ENCODE assay signal across 24 cellular contexts in the genomic region with DNA sequence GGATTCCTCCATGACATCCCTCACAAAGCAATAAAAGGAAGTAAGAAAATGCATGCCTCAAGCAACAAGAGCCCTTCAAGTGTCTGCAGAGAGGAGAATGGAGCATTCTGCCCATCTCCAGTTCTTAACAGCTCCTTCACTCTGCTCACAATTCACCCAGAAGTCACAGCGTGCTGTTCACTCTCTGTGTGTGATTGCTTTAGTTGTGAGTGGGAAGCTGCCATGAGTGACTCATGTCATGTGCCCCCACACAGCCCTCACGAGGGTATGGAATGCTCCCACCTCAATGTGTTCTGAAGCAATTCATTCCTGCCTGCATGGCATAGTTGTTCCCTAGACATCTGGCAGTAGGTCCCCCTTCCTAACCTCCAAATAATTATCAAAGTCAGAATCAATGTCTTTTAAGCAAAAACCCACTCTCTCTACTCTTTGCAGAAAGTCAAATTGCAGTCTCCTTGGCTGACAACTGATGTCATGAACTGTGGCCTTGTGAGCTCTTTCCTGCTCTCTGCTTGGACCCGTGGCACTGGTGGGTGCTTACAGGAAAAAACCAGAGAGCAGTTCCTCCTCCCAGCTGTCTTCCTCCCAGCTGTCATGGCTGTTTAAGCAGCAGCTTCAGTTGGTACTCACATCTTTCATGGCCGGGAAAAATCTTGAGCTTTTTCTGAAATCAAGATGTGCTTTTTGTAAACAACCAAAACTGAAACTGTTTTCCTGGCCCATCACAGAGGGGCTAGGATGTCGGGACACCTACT.
DNase-seq lines count a peak whose midpoint lies in the region; ATAC-seq and TF ChIP-seq lines count a peak whose summit lies in the region.
"Had no signal": no experiment of that assay in that cellular context is flagged by ENCODE, and none has a peak within 500 bp of the region (broad histone marks: within the 10 kb centered on the region; RNA-seq: fewer than 3 reads in every experiment).

No MANE protein-coding gene starts in this region.

- POLR2A ChIA-PET in naive thymus-derived CD8-positive, alpha-beta T cell (lab: Charles Lee), result interaction anchor here (1.5 kb wide), 1 partner anchor 15 kb away, joined by 4 read pairs; no protein-coding TSS in a partner anchor

- H3K9me3 Mint-ChIP-seq in stimulated activated naive CD8-positive, alpha-beta T cell treated with anti-CD3 and anti-CD28 coated beads, Interleukin-15, amount 100 ng/mL, for 72 hours, result no peaks in the 10 kb centered on the region
- peaks cover under 1% of the 10 kb centered on the region for H3K9me3 Mint-ChIP-seq in nephron
- H3K9me3 Mint-ChIP-seq in naive thymus-derived CD8-positive, alpha-beta T cell, result no peaks in the 10 kb centered on the region
- H3K9me3 Mint-ChIP-seq: CD8-positive, alpha-beta T cell; stimulated activated naive CD8-positive, alpha-beta T cell treated with anti-CD3 and anti-CD28 coated beads, Interleukin-15, Interleukin-2, amounts not matched to agents 100 ng/mL and 50 ng/mL, for 24 hours had no signal

- no peak overlapping the region for H3K4me3 Mint-ChIP-seq in stimulated activated naive CD8-positive, alpha-beta T cell treated with anti-CD3 and anti-CD28 coated beads, Interleukin-15, amount 100 ng/mL, for 72 hours
- no peak overlapping the region for H3K4me3 Mint-ChIP-seq in nephron
- no peak overlapping the region for H3K4me3 Mint-ChIP-seq in naive thymus-derived CD8-positive, alpha-beta T cell
- H3K4me3 Mint-ChIP-seq: activated CD8-positive, alpha-beta memory T cell treated with anti-CD3 and anti-CD28 coated beads, Interleukin-2, amount 10 ng/mL, durations not matched to agents 7 days and 5 days; CD8-positive, alpha-beta T cell; stimulated activated naive CD8-positive, alpha-beta T cell treated with anti-CD3 and anti-CD28 coated beads, Interleukin-15, Interleukin-2, amounts not matched to agents 100 ng/mL and 50 ng/mL, for 24 hours had no signal

- no peak for TF ChIP-seq CTCF in nephron (IDR thresholded peaks at IDR 0.05; ENCODE audit: unreplicated experiment in 3 of 3)
- no peak for TF ChIP-seq CTCF in mammary epithelial cell (conservative IDR thresholded peaks at IDR 0.05 in 1 of 2, IDR thresholded peaks at IDR 0.05 in 1 of 2; ENCODE audit: extremely low read depth in 1 of 2, insufficient read depth in 1 of 2, low read depth in 1 of 2, low read length in 2 of 2)

- dilution Hi-C loops in mammary epithelial cell (cut with HindIII; ENCODE audit: low sequenced_read_pairs), result no loop called here

- no TSS peak for BruUV-seq in mammary epithelial cell (replicated peaks; lab: Mats Ljungman, UMichigan)

- no peaks in the 10 kb centered on the region for H4K20me1 ChIP-seq in mammary epithelial cell (ENCODE audit: insufficient read depth, low read length)

- no peak overlapping the region for H3K4me3 ChIP-seq in mammary epithelial cell (replicated peaks in 1 of 3; ENCODE audit: insufficient read depth in 1 of 3, low read depth in 2 of 3, low read length in 3 of 3)
- H3K4me3 ChIP-seq: body of pancreas, HAP-1, psoas muscle, transverse colon had no signal

- H3K9me3 ChIP-seq in mammary epithelial cell (replicated peaks; ENCODE audit: insufficient read depth, low read length), result no peaks in the 10 kb centered on the region
- H3K9me3 ChIP-seq: body of pancreas, HAP-1, psoas muscle, transverse colon had no signal

- H3K36me3 ChIP-seq in mammary epithelial cell (ENCODE audit: insufficient read depth, low read length), result no peaks in the 10 kb centered on the region
- H3K36me3 ChIP-seq: HAP-1, transverse colon had no signal

- intact Hi-C loops in mammary epithelial cell (cut with micrococcal nuclease), result no loop called here

- peak; percentile 61 for ATAC-seq in stimulated activated naive CD8-positive, alpha-beta T cell treated with anti-CD3 and anti-CD28 coated beads, Interleukin-15, Interleukin-2, amounts not matched to agents 100 U/mL and 50 U/mL, for 24 hours
- no peak for ATAC-seq in stimulated activated naive CD8-positive, alpha-beta T cell treated with anti-CD3 and anti-CD28 coated beads, Interleukin-15, amount 100 ng/mL, for 72 hours
- ATAC-seq in GM18498 (IDR thresholded peaks at IDR 0.05; ENCODE audit: unreplicated experiment), result no peak
- ATAC-seq in naive thymus-derived CD8-positive, alpha-beta T cell, result no peak
- ATAC-seq: activated CD8-positive, alpha-beta memory T cell treated with anti-CD3 and anti-CD28 coated beads, Interleukin-2, amount 10 ng/mL, durations not matched to agents 7 days and 5 days; body of pancreas; CD8-positive, alpha-beta T cell; psoas muscle had no signal

- CTCF ChIA-PET in mammary epithelial cell (lab: Charles Lee; ENCODE audit: low non-redundant PET), result no interaction called here

- H3K9ac ChIP-seq in mammary epithelial cell (ENCODE audit: insufficient read depth, low read length), result no peak overlapping the region

- H3K36me3 Mint-ChIP-seq in nephron (ENCODE audit: low read depth), result no peaks in the 10 kb centered on the region
- no peaks in the 10 kb centered on the region for H3K36me3 Mint-ChIP-seq in naive thymus-derived CD8-positive, alpha-beta T cell
- H3K36me3 Mint-ChIP-seq: activated CD8-positive, alpha-beta memory T cell treated with anti-CD3 and anti-CD28 coated beads, Interleukin-2, amount 10 ng/mL, durations not matched to agents 7 days and 5 days; CD8-positive, alpha-beta T cell had no signal

- peaks cover 12% of the 10 kb centered on the region for H3K4me1 Mint-ChIP-seq in stimulated activated naive CD8-positive, alpha-beta T cell treated with anti-CD3 and anti-CD28 coated beads, Interleukin-15, amount 100 ng/mL, for 72 hours
- peaks cover 31% of the 10 kb centered on the region for H3K4me1 Mint-ChIP-seq in nephron
- peaks cover 2 to 10% (median 9%) of the 10 kb centered on the region in 4 donors for H3K4me1 Mint-ChIP-seq in naive thymus-derived CD8-positive, alpha-beta T cell

- H3K4me1 ChIP-seq in mammary epithelial cell (ENCODE audit: insufficient read depth, low read length), result no peaks in the 10 kb centered on the region
- H3K4me1 ChIP-seq: body of pancreas, HAP-1, psoas muscle, transverse colon had no signal

- H3K79me2 ChIP-seq in mammary epithelial cell (ENCODE audit: insufficient read depth, low read length), result no peaks in the 10 kb centered on the region

- H2AFZ ChIP-seq in mammary epithelial cell (ENCODE audit: low read depth, low read length), result no peak overlapping the region

- H3K27ac Mint-ChIP-seq in stimulated activated naive CD8-positive, alpha-beta T cell treated with anti-CD3 and anti-CD28 coated beads, Interleukin-15, amount 100 ng/mL, for 72 hours, result peak overlapping the region in 1 of 2 donors; percentile 38
- H3K27ac Mint-ChIP-seq in nephron, result peak overlapping the region in 2 of 3 experiments; percentile 9 to 40
- H3K27ac Mint-ChIP-seq in naive thymus-derived CD8-positive, alpha-beta T cell, result peak overlapping the region in 3 of 10 donors; percentile 30 to 72 (median 54)
- H3K27ac Mint-ChIP-seq: activated CD8-positive, alpha-beta memory T cell treated with anti-CD3 and anti-CD28 coated beads, Interleukin-2, amount 10 ng/mL, durations not matched to agents 7 days and 5 days; CD8-positive, alpha-beta T cell; stimulated activated naive CD8-positive, alpha-beta T cell treated with anti-CD3 and anti-CD28 coated beads, Interleukin-15, Interleukin-2, amounts not matched to agents 100 ng/mL and 50 ng/mL, for 24 hours had no signal

- H3K27me3 ChIP-seq in mammary epithelial cell (ENCODE audit: insufficient read depth, low read length), result peaks cover 13% of the 10 kb centered on the region
- H3K27me3 ChIP-seq: body of pancreas, transverse colon had no signal

- 63% methylated on average over 4 of the region's 5 CpGs for WGBS in mammary epithelial cell (ENCODE audit: low coverage, missing lambda C conversion rate)

- H3K27me3 Mint-ChIP-seq in stimulated activated naive CD8-positive, alpha-beta T cell treated with anti-CD3 and anti-CD28 coated beads, Interleukin-15, amount 100 ng/mL, for 72 hours, result no peaks in the 10 kb centered on the region
- H3K27me3 Mint-ChIP-seq in nephron (ENCODE audit: low read depth), result peaks cover 3% of the 10 kb centered on the region
- peaks cover 0 to 15% (median 5%) of the 10 kb centered on the region in 5 donors for H3K27me3 Mint-ChIP-seq in naive thymus-derived CD8-positive, alpha-beta T cell

- no peak overlapping the region for H3K27ac ChIP-seq in mammary epithelial cell (ENCODE audit: insufficient read depth, low read depth, low read length)
- H3K27ac ChIP-seq: body of pancreas, psoas muscle, transverse colon had no signal

- in situ Hi-C loops in SK-MEL-5 (cut with HindIII; ENCODE audit: low pct_unique_long_range_greater_than_20kb, low sequenced_read_pairs) (no loop called here), mammary epithelial cell (cut with MboI; ENCODE audit: low sequenced_read_pairs in 2 of 2) (no loop called here)

- no peak for DNase-seq in stimulated activated naive CD8-positive, alpha-beta T cell treated with anti-CD3 and anti-CD28 coated beads, Interleukin-15, Interleukin-2, amounts not matched to agents 100 U/mL and 50 U/mL, for 24 hours
- DNase-seq in stimulated activated naive CD8-positive, alpha-beta T cell treated with anti-CD3 and anti-CD28 coated beads, Interleukin-15, amount 100 ng/mL, for 72 hours, result no peak
- peak; percentile 22 for DNase-seq in SK-MEL-5 (ENCODE audit: low read depth, low spot score)
- no peak for DNase-seq in mammary epithelial cell
- no peak for DNase-seq in naive thymus-derived CD8-positive, alpha-beta T cell
- no peak for DNase-seq in NCI-H510A (lab: John Stamatoyannopoulos, UW)
- DNase-seq: activated CD8-positive, alpha-beta memory T cell treated with anti-CD3 and anti-CD28 coated beads, Interleukin-2, amount 10 ng/mL, durations not matched to agents 7 days and 5 days; body of pancreas; CD8-positive, alpha-beta T cell; effector CD4-positive, alpha-beta T cell; GF-D8; hippocampal formation; NCI-H1417 treated with DMSO at 0.1 percent for 48 hours; NCI-H748 treated with DMSO at 0.1 percent for 48 hours; OCI-M1; psoas muscle; Right ventricle myocardium superior; small intestine; stimulated activated CD4-positive, alpha-beta T cell treated with anti-CD3 and anti-CD28 coated beads, Interleukin-4, amount 100 ng/mL, for 1 hour; transverse colon had no signal

- H3K4me2 ChIP-seq in mammary epithelial cell (ENCODE audit: insufficient read depth, low read depth, low read length), result no peak overlapping the region
